In the genomic region with DNA sequence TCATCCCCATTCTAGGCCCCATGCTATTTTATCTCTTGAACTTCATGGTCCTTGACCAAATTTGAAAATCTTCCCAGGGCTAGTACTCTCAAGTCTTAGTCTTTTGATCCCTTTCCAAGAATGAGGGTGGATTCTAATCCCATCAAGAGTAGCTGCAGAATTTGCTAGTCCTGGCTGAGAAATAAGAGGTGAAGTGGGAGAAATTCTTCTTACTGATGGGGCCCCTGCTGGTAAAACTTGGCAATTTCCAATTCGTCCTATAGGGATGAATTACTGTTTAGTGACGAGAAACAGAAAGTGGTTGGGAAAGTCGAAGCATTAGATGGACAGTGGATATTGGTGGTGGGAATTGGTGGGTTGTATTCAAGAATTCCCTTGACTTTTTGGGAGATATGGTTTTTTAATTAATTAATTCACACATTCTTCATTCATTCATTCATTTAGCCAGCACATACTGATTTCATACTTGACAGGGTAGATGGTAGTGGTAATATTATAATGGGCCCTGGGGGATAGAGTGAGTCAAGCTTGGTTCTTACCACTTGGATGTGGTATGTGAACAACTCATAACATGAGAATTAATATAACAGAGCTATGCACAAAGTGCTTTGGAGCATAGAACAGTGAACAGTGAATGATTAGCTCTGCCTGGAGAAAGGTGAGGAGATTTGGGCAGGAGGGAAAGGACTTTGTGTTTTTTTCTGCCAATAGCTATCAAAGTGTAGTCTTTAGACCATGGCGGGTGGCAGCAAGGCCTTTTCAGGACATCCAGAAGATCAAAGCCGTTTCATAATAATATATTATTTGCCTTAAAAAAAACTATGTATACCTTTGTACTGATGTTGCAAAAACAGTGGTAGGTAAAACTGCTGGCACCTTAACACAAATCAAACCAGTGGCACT, we compare ENCODE assay signal across 11 cellular contexts.
DNase-seq lines count a peak whose midpoint lies in the region; ATAC-seq, FAIRE-seq and TF ChIP-seq lines count a peak whose summit lies in the region.
"Had no signal": no experiment of that assay in that cellular context is flagged by ENCODE, and none has a peak within 500 bp of the region (broad histone marks: within the 10 kb centered on the region; RNA-seq: fewer than 3 reads in every experiment).

No MANE protein-coding gene starts in this region.

- H3K27ac ChIP-seq in K562 (ENCODE audit: extremely low read depth, low read depth, low read length) (no peak overlapping the region), parathyroid adenoma (no peak overlapping the region)
- H3K27ac ChIP-seq: SK-N-MC, thoracic aorta had no signal

- H3K79me2 ChIP-seq in K562 (ENCODE audit: control insufficient read depth, insufficient read depth, low read length) = peaks cover 45% of the 10 kb centered on the region
- peaks cover 6% of the 10 kb centered on the region for H3K79me2 ChIP-seq in parathyroid adenoma

- H3K9me1 ChIP-seq in K562 (ENCODE audit: control insufficient read depth, insufficient read depth, low read length) = no peaks in the 10 kb centered on the region

- peak overlapping the region; percentile 1; the same call in 1 of the 2 replicates for H3K4me2 ChIP-seq in K562 (ENCODE audit: insufficient read depth, low read length)
- no peak overlapping the region for H3K4me2 ChIP-seq in parathyroid adenoma (ENCODE audit: low read length)

- POLR2A ChIA-PET in K562 (lab: Yijun Ruan, JAX) = interaction anchor here (0.5 to 1.2 kb wide), 7 partner anchors 10 to 136 kb away, joined by 3 read pairs; no protein-coding TSS in a partner anchor

- in situ Hi-C loops in K562 (cut with MboI) = no loop called here

- BruUV-seq in K562 (replicated peaks; lab: Mats Ljungman, UMichigan) = no TSS peak

- H4K20me1 ChIP-seq in K562 (replicated peaks; ENCODE audit: control insufficient read depth, insufficient read depth, low read length) = no peaks in the 10 kb centered on the region

- H3K9me3 ChIP-seq in K562 (replicated peaks; ENCODE audit: control insufficient read depth, insufficient read depth, low read depth, low read length) (no peaks in the 10 kb centered on the region), parathyroid adenoma (ENCODE audit: control insufficient read depth, low read length) (no peaks in the 10 kb centered on the region)
- H3K9me3 ChIP-seq: thoracic aorta had no signal

- TF ChIP-seq POLR2A in K562 (conservative IDR thresholded peaks at IDR 0.05) = no peak

- intact Hi-C loops in K562 (cut with micrococcal nuclease) = loop anchor here (2.0 kb wide), 1 partner anchor 110 kb away; no protein-coding TSS in a partner anchor

- peak; percentile 51 for ATAC-seq in HG03520 (IDR thresholded peaks at IDR 0.05; ENCODE audit: unreplicated experiment)
- peak; percentile 63 for ATAC-seq in K562
- no peak for ATAC-seq in HG03045 (IDR thresholded peaks at IDR 0.05; ENCODE audit: unreplicated experiment)

- peaks cover 10 to 47% of the 10 kb centered on the region in 2 experiments for H3K4me1 ChIP-seq in K562 (replicated peaks in 1 of 2; ENCODE audit: control insufficient read depth in 2 of 2, insufficient read depth in 2 of 2, low read length in 2 of 2)
- H3K4me1 ChIP-seq in parathyroid adenoma = peaks cover 2% of the 10 kb centered on the region

- H3K4me3 ChIP-seq in K562 = no peak overlapping the region
- H3K4me3 ChIP-seq in parathyroid adenoma (ENCODE audit: low read depth, low read length) = no peak overlapping the region
- H3K4me3 ChIP-seq: SK-N-MC, thoracic aorta had no signal

- no peaks in the 10 kb centered on the region for H3K27me3 ChIP-seq in K562 (ENCODE audit: control insufficient read depth in 2 of 2, insufficient read depth in 2 of 2, low read length in 2 of 2)
- H3K27me3 ChIP-seq in parathyroid adenoma (ENCODE audit: control insufficient read depth, insufficient read depth, low read length) = no peaks in the 10 kb centered on the region

- 31% methylated on average over 5 of the region's 5 CpGs for WGBS in K562 (ENCODE audit: insufficient coverage, low coverage, missing lambda C conversion rate)

- TF ChIP-seq CTCF in K562 (IDR thresholded peaks at IDR 0.05 in 2 of 3, conservative IDR thresholded peaks at IDR 0.05 in 1 of 3; ENCODE audit: insufficient read depth in 2 of 3, low read depth in 1 of 3, low read length in 3 of 3) (peak; percentile 45 to 65 (median 60)), parathyroid adenoma (IDR thresholded peaks at IDR 0.05) (peak; percentile 20)

- DNase-seq in DMS 273 (lab: John Stamatoyannopoulos, UW; ENCODE audit: unreplicated experiment) = peak; percentile 22
- no peak for DNase-seq in DMS 273 treated with DMSO at 0.1 percent for 48 hours (lab: John Stamatoyannopoulos, UW)
- peak; percentile 41 to 51 (median 50) for DNase-seq in K562 (ENCODE audit: extremely low read depth in 1 of 4, low spot score in 3 of 4)
- DNase-seq in LoVo (ENCODE audit: low spot score) = no peak
- DNase-seq in NK-92 treated with Interleukin-12 subunit alpha and Interleukin-12 subunit beta, amount 100 ng/mL, for 24 hours (lab: John Stamatoyannopoulos, UW) = no peak

- CTCF ChIA-PET in K562 (lab: Yijun Ruan, JAX; ENCODE audit: low intra/inter-chr PET ratio) = no interaction called here

- H3K36me3 ChIP-seq in K562 (ENCODE audit: control insufficient read depth, insufficient read depth, low read length) (no peaks in the 10 kb centered on the region), parathyroid adenoma (ENCODE audit: control insufficient read depth, insufficient read depth, low read length) (no peaks in the 10 kb centered on the region)
- H3K36me3 ChIP-seq: thoracic aorta had no signal

- no peak for TF ChIP-seq EP300 in K562 (IDR thresholded peaks at IDR 0.05; ENCODE audit: low read length)

- H2AFZ ChIP-seq in K562 (ENCODE audit: low read depth, low read length) = no peak overlapping the region
- no peak overlapping the region for H2AFZ ChIP-seq in parathyroid adenoma

- peak; percentile 61 for FAIRE-seq in K562 (lab: Jason Lieb, UNC)
- FAIRE-seq: A204.1 had no signal

- TF ChIP-seq RAD21 in K562 (CRISPR knock-in tag; conservative IDR thresholded peaks at IDR 0.05 in 1 of 2, IDR thresholded peaks at IDR 0.05 in 1 of 2) = peak; percentile 29 to 52; a peak in 3 of 4 replicates

- H3K9ac ChIP-seq in K562 (ENCODE audit: insufficient read depth in 1 of 2, low read depth in 2 of 2, low read length in 2 of 2) = no peak overlapping the region
- H3K9ac ChIP-seq in parathyroid adenoma = no peak overlapping the region

TF ChIP-seq in K562, 482 proteins besides CTCF, POLR2A, EP300 and RAD21 (continues in another document):
- TF ChIP-seq PPARD (CRISPR knock-in tag; IDR thresholded peaks at IDR 0.05) = no peak
- no peak for TF ChIP-seq MBD1 (CRISPR knock-in tag; IDR thresholded peaks at IDR 0.05)
- no peak for TF ChIP-seq DPF2 (IDR thresholded peaks at IDR 0.05)
- no peak for TF ChIP-seq RERE (CRISPR knock-in tag; IDR thresholded peaks at IDR 0.05; ENCODE audit: borderline replicate concordance)
- TF ChIP-seq ZNF347 (CRISPR knock-in tag; IDR thresholded peaks at IDR 0.05; ENCODE audit: low read depth) = no peak

Comparison
In these comparisons a context has a peak if more than half of its experiments do, and no peak if none do; other contexts are left out.
1. DNase-seq: peak in DMS 273 (single experiment) and K562 (4 of 4); none in DMS 273 treated with DMSO at 0.1 percent for 48 hours (single experiment), LoVo (single experiment) and NK-92 treated with Interleukin-12 subunit alpha and Interleukin-12 subunit beta, amount 100 ng/mL, for 24 hours (single experiment).